ENCODE assay signal across 2 cellular contexts in the genomic region with DNA sequence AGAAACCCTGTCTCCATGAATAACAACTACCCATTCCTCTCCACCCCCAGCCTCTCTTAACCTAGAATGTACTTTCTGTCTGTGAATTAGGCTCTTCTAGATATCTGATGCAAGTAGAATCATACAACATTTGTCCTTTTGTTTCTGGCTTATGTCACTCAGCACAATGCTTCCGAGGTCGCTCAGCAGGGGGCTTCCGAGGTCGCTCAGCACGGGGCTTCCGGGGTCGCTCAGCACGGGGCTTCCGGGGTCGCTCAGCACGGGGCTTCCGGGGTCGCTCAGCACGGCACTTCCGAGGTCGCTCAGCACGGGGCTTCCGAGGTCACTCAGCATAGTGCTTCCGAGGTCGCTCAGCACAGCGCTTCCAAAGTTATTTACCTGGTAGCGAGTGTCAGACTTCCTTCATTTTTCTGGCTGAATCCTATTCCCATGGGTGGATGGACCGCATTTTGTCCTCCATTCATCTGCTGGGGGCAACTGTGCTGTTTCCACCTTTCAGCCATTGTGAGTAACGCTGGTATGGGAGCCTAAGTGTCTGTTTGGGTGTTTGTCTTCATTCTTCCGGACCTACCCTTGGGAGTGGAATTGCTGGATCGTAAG.
A peak's percentile ranks its signal among the peaks of the same experiment; 100 is the strongest.
TF ChIP-seq lines count a peak whose summit lies in the region.

No MANE protein-coding gene starts in this region.

TF ChIP-seq in SK-N-SH treated with all-trans-retinoic acid at 6 μM for 48 hours, 23 proteins besides CTCF, POLR2A, EP300 and RAD21 (continued from another document):
- TF ChIP-seq, protein P1, sequence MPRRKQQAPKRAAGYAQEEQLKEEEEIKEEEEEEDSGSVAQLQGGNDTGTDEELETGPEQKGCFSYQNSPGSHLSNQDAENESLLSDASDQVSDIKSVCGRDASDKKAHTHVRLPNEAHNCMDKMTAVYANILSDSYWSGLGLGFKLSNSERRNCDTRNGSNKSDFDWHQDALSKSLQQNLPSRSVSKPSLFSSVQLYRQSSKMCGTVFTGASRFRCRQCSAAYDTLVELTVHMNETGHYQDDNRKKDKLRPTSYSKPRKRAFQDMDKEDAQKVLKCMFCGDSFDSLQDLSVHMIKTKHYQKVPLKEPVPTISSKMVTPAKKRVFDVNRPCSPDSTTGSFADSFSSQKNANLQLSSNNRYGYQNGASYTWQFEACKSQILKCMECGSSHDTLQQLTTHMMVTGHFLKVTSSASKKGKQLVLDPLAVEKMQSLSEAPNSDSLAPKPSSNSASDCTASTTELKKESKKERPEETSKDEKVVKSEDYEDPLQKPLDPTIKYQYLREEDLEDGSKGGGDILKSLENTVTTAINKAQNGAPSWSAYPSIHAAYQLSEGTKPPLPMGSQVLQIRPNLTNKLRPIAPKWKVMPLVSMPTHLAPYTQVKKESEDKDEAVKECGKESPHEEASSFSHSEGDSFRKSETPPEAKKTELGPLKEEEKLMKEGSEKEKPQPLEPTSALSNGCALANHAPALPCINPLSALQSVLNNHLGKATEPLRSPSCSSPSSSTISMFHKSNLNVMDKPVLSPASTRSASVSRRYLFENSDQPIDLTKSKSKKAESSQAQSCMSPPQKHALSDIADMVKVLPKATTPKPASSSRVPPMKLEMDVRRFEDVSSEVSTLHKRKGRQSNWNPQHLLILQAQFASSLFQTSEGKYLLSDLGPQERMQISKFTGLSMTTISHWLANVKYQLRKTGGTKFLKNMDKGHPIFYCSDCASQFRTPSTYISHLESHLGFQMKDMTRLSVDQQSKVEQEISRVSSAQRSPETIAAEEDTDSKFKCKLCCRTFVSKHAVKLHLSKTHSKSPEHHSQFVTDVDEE (CRISPR knock-in tag; IDR thresholded peaks at IDR 0.05) = no peak
- TF ChIP-seq ZFP3 (CRISPR knock-in tag; IDR thresholded peaks at IDR 0.05) (no peak), BACH2 (CRISPR knock-in tag; IDR thresholded peaks at IDR 0.05; ENCODE audit: borderline replicate concordance) (no peak), GLIS3 (CRISPR knock-in tag; IDR thresholded peaks at IDR 0.05) (no peak), RARB (CRISPR knock-in tag; IDR thresholded peaks at IDR 0.05) (no peak), ESRRG (CRISPR knock-in tag; IDR thresholded peaks at IDR 0.05) (no peak), ZFP30 (CRISPR knock-in tag; IDR thresholded peaks at IDR 0.05) (no peak), PATZ1 (CRISPR knock-in tag; IDR thresholded peaks at IDR 0.05; ENCODE audit: borderline replicate concordance) (no peak), PPARA (CRISPR knock-in tag; IDR thresholded peaks at IDR 0.05; ENCODE audit: borderline replicate concordance) (no peak), ZNF8 (CRISPR knock-in tag; IDR thresholded peaks at IDR 0.05) (no peak)
- TF ChIP-seq, protein P2, sequence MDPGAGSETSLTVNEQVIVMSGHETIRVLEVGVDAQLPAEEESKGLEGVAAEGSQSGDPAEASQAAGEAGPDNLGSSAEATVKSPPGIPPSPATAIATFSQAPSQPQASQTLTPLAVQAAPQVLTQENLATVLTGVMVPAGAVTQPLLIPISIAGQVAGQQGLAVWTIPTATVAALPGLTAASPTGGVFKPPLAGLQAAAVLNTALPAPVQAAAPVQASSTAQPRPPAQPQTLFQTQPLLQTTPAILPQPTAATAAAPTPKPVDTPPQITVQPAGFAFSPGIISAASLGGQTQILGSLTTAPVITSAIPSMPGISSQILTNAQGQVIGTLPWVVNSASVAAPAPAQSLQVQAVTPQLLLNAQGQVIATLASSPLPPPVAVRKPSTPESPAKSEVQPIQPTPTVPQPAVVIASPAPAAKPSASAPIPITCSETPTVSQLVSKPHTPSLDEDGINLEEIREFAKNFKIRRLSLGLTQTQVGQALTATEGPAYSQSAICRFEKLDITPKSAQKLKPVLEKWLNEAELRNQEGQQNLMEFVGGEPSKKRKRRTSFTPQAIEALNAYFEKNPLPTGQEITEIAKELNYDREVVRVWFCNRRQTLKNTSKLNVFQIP (CRISPR knock-in tag; IDR thresholded peaks at IDR 0.05; ENCODE audit: borderline replicate concordance, low read depth) = no peak

TF ChIP-seq in HEK293, 187 proteins besides CTCF, POLR2A, EP300 and RAD21 (continued from another document):
- TF ChIP-seq ZBTB49 (tag by site-specific recombination; IDR thresholded peaks at IDR 0.05; ENCODE audit: low read depth) (no peak), MYNN (tag by site-specific recombination; IDR thresholded peaks at IDR 0.05; ENCODE audit: borderline replicate concordance) (no peak), YY2 (tag by site-specific recombination; IDR thresholded peaks at IDR 0.05) (no peak), SCRT2 (tag by site-specific recombination; IDR thresholded peaks at IDR 0.05) (no peak), ZNF555 (tag by site-specific recombination; conservative IDR thresholded peaks at IDR 0.05) (no peak), ZNF580 (tag by site-specific recombination; IDR thresholded peaks at IDR 0.05) (no peak), KLF16 (tag by site-specific recombination; IDR thresholded peaks at IDR 0.05) (no peak), SETDB1 (IDR thresholded peaks at IDR 0.05; ENCODE audit: insufficient read length, low read length) (peak; percentile 42), ZNF292 (tag by site-specific recombination; IDR thresholded peaks at IDR 0.05; ENCODE audit: borderline replicate concordance, low read depth) (no peak), ZNF140 (tag by site-specific recombination; IDR thresholded peaks at IDR 0.05) (peak; percentile 70; the same call in 1 of the 2 replicates)
